ENCODE assay signal across 8 cellular contexts in the genomic region with DNA sequence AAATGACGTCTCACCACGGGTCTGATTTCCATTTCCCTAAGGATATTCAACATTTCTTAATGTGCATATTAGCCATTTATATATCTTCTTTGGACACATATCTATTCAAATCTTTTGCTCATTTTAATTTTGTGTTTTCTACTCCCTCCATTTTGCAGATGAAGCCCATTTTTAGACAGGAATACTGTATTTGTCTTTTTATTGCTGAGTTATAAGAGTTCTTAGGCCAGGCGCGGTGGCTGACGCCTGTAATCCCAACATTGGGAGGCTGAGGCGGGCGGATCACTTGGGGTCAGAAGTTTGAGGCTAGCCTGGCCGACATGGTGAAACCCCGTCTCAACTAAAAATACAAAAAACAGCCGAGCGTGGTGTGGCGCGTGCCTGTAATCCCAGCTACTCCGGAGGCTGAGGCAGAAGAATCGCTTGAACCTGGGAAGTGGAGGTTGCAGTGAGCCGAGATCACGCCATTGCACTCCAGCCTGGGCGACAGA. TPM values are rescaled to one million over a fixed set of nuclear protein-coding genes. Genes with fewer than 3 reads are reported as not detected.
A peak's percentile ranks its signal among the peaks of the same experiment; 100 is the strongest.
DNase-seq lines count a peak whose midpoint lies in the region; ATAC-seq and TF ChIP-seq lines count a peak whose summit lies in the region.
"Not testable (repeated sequence)": the region's sequence is repeated elsewhere in the genome, so short reads cannot be mapped to it uniquely, and the experiment has no call there.

No MANE protein-coding gene starts in this region.

- peak overlapping the region; percentile 96 for H3K27ac ChIP-seq in CD8-positive, alpha-beta T cell (ENCODE audit: low read depth, low read length)
- peak overlapping the region; percentile 96 for H3K27ac ChIP-seq in right cardiac atrium (ENCODE audit: low read length)
- H3K27ac ChIP-seq in stomach smooth muscle (ENCODE audit: low read length), result peak overlapping the region; percentile 94

- not testable (repeated sequence) for H3K27me3 Mint-ChIP-seq in CD8-positive, alpha-beta T cell (ENCODE audit: low read depth); chondrocyte (ENCODE audit: low read depth); natural killer cell treated with Interleukin-12 subunit alpha and Interleukin-12 subunit beta and Interleukin-15 and Interleukin-18, amount 100 ng/mL, for 72 hours

- CTCF ChIA-PET in CD8-positive, alpha-beta T cell (lab: Charles Lee), result interaction anchor here (0.7 to 1.5 kb wide), 2 partner anchors 23 to 529 kb away, joined by 4 to 5 read pairs; no protein-coding TSS in a partner anchor

- H3K36me3 ChIP-seq in CD8-positive, alpha-beta T cell (ENCODE audit: insufficient read depth, low read length); H7 (replicated peaks; ENCODE audit: control insufficient read depth, insufficient read depth, low read length); stomach smooth muscle (ENCODE audit: control insufficient read depth in 2 of 2, insufficient read depth in 2 of 2, low read length in 2 of 2): not testable (repeated sequence)

- peak overlapping the region; percentile 94 for H3K4me3 Mint-ChIP-seq in CD8-positive, alpha-beta T cell
- H3K4me3 Mint-ChIP-seq in chondrocyte (ENCODE audit: unreplicated experiment), result peak overlapping the region; percentile 97
- peak overlapping the region; percentile 96 for H3K4me3 Mint-ChIP-seq in natural killer cell treated with Interleukin-12 subunit alpha and Interleukin-12 subunit beta and Interleukin-15 and Interleukin-18, amount 100 ng/mL, for 72 hours

- TF ChIP-seq CTCF in CD8-positive, alpha-beta T cell (IDR thresholded peaks at IDR 0.05); chondrocyte (IDR thresholded peaks at IDR 0.05): not testable (repeated sequence)

- peaks cover 29% of the 10 kb centered on the region for H3K4me1 ChIP-seq in CD8-positive, alpha-beta T cell (ENCODE audit: insufficient read depth, low read length)
- not testable (repeated sequence) for H3K4me1 ChIP-seq in right cardiac atrium (ENCODE audit: control insufficient read depth, insufficient read depth, low read length); stomach smooth muscle (ENCODE audit: control insufficient read depth, insufficient read depth, low read length)

- WGBS in right cardiac atrium, result 19% methylated on average over 18 of the region's 18 CpGs

- H3K27ac Mint-ChIP-seq in CD8-positive, alpha-beta T cell, result peak overlapping the region; percentile 97
- peak overlapping the region; percentile 98 for H3K27ac Mint-ChIP-seq in chondrocyte (ENCODE audit: unreplicated experiment)
- H3K27ac Mint-ChIP-seq in natural killer cell treated with Interleukin-12 subunit alpha and Interleukin-12 subunit beta and Interleukin-15 and Interleukin-18, amount 100 ng/mL, for 72 hours, result peak overlapping the region; percentile 85 to 93

- H3K27me3 ChIP-seq in CD8-positive, alpha-beta T cell (ENCODE audit: insufficient read depth, low read length); H7 (ENCODE audit: control insufficient read depth, insufficient read depth, low read length); right cardiac atrium (ENCODE audit: control insufficient read depth, insufficient read depth); stomach smooth muscle (ENCODE audit: control insufficient read depth in 1 of 2, insufficient read depth in 2 of 2, low read length in 2 of 2): not testable (repeated sequence)

- DNase-seq in CD8-positive, alpha-beta T cell, result peak in 2 of 7 experiments; percentile 8 to 19
- not testable (repeated sequence) for DNase-seq in H7; chondrocyte (ENCODE audit: low spot score); natural killer cell treated with Interleukin-12 subunit alpha and Interleukin-12 subunit beta and Interleukin-15 and Interleukin-18, amount 100 ng/mL, for 72 hours (ENCODE audit: low spot score)
- peak; percentile 32 for DNase-seq in MV-4-11 (lab: John Stamatoyannopoulos, UW)
- DNase-seq in activated CD4-positive, alpha-beta T cell treated with anti-CD3 and anti-CD28 coated beads, Interleukin-2, amount 50 U/mL, for 48 hours, result peak; percentile 26 to 37
- peak; percentile 31 to 73 (median 60) for DNase-seq in right cardiac atrium

- H3K9ac ChIP-seq in stomach smooth muscle (ENCODE audit: low read length in 2 of 2), result peak overlapping the region; percentile 71 to 98

- H3K4me3 ChIP-seq in CD8-positive, alpha-beta T cell (ENCODE audit: low read depth, low read length), result peak overlapping the region; percentile 99
- peak overlapping the region; percentile 99 for H3K4me3 ChIP-seq in H7 (ENCODE audit: insufficient read depth, low read depth, low read length)
- H3K4me3 ChIP-seq in right cardiac atrium (ENCODE audit: low read length), result peak overlapping the region; percentile 89
- H3K4me3 ChIP-seq in stomach smooth muscle (ENCODE audit: low read length in 2 of 2), result peak overlapping the region; percentile 87 to 93

- H3K9me3 Mint-ChIP-seq in CD8-positive, alpha-beta T cell; chondrocyte (ENCODE audit: low read depth); natural killer cell treated with Interleukin-12 subunit alpha and Interleukin-12 subunit beta and Interleukin-15 and Interleukin-18, amount 100 ng/mL, for 72 hours: not testable (repeated sequence)

- peaks cover 22% of the 10 kb centered on the region for H3K36me3 Mint-ChIP-seq in CD8-positive, alpha-beta T cell
- not testable (repeated sequence) for H3K36me3 Mint-ChIP-seq in chondrocyte (ENCODE audit: low read depth); natural killer cell treated with Interleukin-12 subunit alpha and Interleukin-12 subunit beta and Interleukin-15 and Interleukin-18, amount 100 ng/mL, for 72 hours

- not testable (repeated sequence) for H3K9me3 ChIP-seq in CD8-positive, alpha-beta T cell (ENCODE audit: low read length); right cardiac atrium (ENCODE audit: control insufficient read depth, low read length); stomach smooth muscle (ENCODE audit: control insufficient read depth in 2 of 2, low read length in 2 of 2)

- intact Hi-C loops in CD8-positive, alpha-beta T cell (cut with DNase I, micrococcal nuclease), result loop anchor here (2.0 to 5.0 kb wide), 7 partner anchors 35 to 446 kb away; a partner anchor contains a TSS
- intact Hi-C loops in right cardiac atrium (cut with DNase I), result not testable (repeated sequence)

- POLR2A ChIA-PET in CD8-positive, alpha-beta T cell (lab: Charles Lee), result interaction anchor here (1.3 to 1.9 kb wide), 3 partner anchors 35 to 46 kb away, joined by 3 to 9 read pairs (median 4); a partner anchor contains a TSS

- not testable (repeated sequence) for ATAC-seq in CD8-positive, alpha-beta T cell; natural killer cell treated with Interleukin-12 subunit alpha and Interleukin-12 subunit beta and Interleukin-15 and Interleukin-18, amount 100 ng/mL, for 72 hours
- peak in 1 of 2 donors; percentile 25 for ATAC-seq in right cardiac atrium

- H3K4me1 Mint-ChIP-seq in CD8-positive, alpha-beta T cell (ENCODE audit: low read depth), result peaks cover 42% of the 10 kb centered on the region
- H3K4me1 Mint-ChIP-seq in chondrocyte (ENCODE audit: low read depth), result peaks cover 43% of the 10 kb centered on the region
- peaks cover 34 to 38% of the 10 kb centered on the region in 2 donors for H3K4me1 Mint-ChIP-seq in natural killer cell treated with Interleukin-12 subunit alpha and Interleukin-12 subunit beta and Interleukin-15 and Interleukin-18, amount 100 ng/mL, for 72 hours (ENCODE audit: low read depth in 2 of 2)

RNA-seq across cellular contexts. Expression of a gene that starts 0.6 kb away (rescaled TPM):
- 10 to 100 TPM; 77.8 to 81.2 TPM for total RNA-seq in CD8-positive, alpha-beta T cell
- total RNA-seq in H7 (2014; rRNA removed; shearing (Covaris generic)), result 136 and 152 TPM in 2 replicates
- total RNA-seq in chondrocyte (233 to 265 TPM (median 240 TPM) in 3 replicates), right cardiac atrium (100 to 1,000 TPM in 2 of 4 donors, 10 to 100 TPM in 2; 90.3 to 138 (median 101) TPM)
- 69.1 TPM for polyA plus RNA-seq in right cardiac atrium
- 100 to 1,000 TPM; 152 to 212 TPM for total RNA-seq in natural killer cell treated with Interleukin-12 subunit alpha and Interleukin-12 subunit beta and Interleukin-15 and Interleukin-18, amount 100 ng/mL, for 72 hours

RNA-seq across cellular contexts. Expression of a gene that starts 5.9 kb away (rescaled TPM):
- total RNA-seq in CD8-positive, alpha-beta T cell, result 1 to 10 TPM; 4.8 to 5.6 TPM
- 3.9 and 8.9 TPM in 2 replicates for total RNA-seq in H7 (2014; rRNA removed; shearing (Covaris generic))
- total RNA-seq in chondrocyte (16.2 to 22.7 TPM (median 16.6 TPM) in 3 replicates), right cardiac atrium (10 to 100 TPM; 15.2 to 27.4 (median 20.1) TPM)
- 21.6 TPM for polyA plus RNA-seq in right cardiac atrium
- 10 to 100 TPM; 12.1 to 13.2 TPM for total RNA-seq in natural killer cell treated with Interleukin-12 subunit alpha and Interleukin-12 subunit beta and Interleukin-15 and Interleukin-18, amount 100 ng/mL, for 72 hours

RNA-seq across cellular contexts. Expression of a gene that starts 35.8 kb away (rescaled TPM):
- 1 to 10 TPM; 4.3 to 5.9 TPM for total RNA-seq in CD8-positive, alpha-beta T cell
- total RNA-seq in H7 (2014; rRNA removed; shearing (Covaris generic)), result 48.7 and 55.0 TPM in 2 replicates
- total RNA-seq in chondrocyte (164 to 271 TPM (median 179 TPM) in 3 replicates), right cardiac atrium (100 to 1,000 TPM; 123 to 177 (median 136) TPM)
- polyA plus RNA-seq in right cardiac atrium, result 110 TPM
- total RNA-seq in natural killer cell treated with Interleukin-12 subunit alpha and Interleukin-12 subunit beta and Interleukin-15 and Interleukin-18, amount 100 ng/mL, for 72 hours, result 1 to 10 TPM in 1 of 2 donors, under 1 TPM in 1; 0.98 to 2.6 TPM

RNA-seq across cellular contexts. Expression of a gene that starts 40.6 kb away (rescaled TPM):
- total RNA-seq in CD8-positive, alpha-beta T cell, result 10 to 100 TPM; 11.3 to 14.0 TPM
- 17.5 and 23.5 TPM in 2 replicates for total RNA-seq in H7 (2014; rRNA removed; shearing (Covaris generic))
- 23.3 to 27.1 TPM (median 26.3 TPM) in 3 replicates for total RNA-seq in chondrocyte
- total RNA-seq in right cardiac atrium, result 10 to 100 TPM; 11.6 to 16.1 (median 14.7) TPM
- polyA plus RNA-seq in right cardiac atrium, result 8.7 TPM
- total RNA-seq in natural killer cell treated with Interleukin-12 subunit alpha and Interleukin-12 subunit beta and Interleukin-15 and Interleukin-18, amount 100 ng/mL, for 72 hours, result 1 to 10 TPM; 6.9 to 9.8 TPM

RNA-seq across cellular contexts. Expression of a gene that starts 44.4 kb away (rescaled TPM):
- under 1 TPM in 1 of 2 experiments, not detected in 1; 0.65 TPM for total RNA-seq in CD8-positive, alpha-beta T cell
- not detected in 2 replicates for total RNA-seq in H7 (2014; rRNA removed; shearing (Covaris generic))
- total RNA-seq in chondrocyte (0.27 to 1.4 TPM in 2 of 3 replicates, not detected in the other), right cardiac atrium (under 1 TPM in 3 of 4 donors, not detected in 1; 0.31 to 0.63 (median 0.56) TPM)
- 0.61 TPM for polyA plus RNA-seq in right cardiac atrium
- 1 to 10 TPM; 2.5 to 3.4 TPM for total RNA-seq in natural killer cell treated with Interleukin-12 subunit alpha and Interleukin-12 subunit beta and Interleukin-15 and Interleukin-18, amount 100 ng/mL, for 72 hours
